In the genomic region with DNA sequence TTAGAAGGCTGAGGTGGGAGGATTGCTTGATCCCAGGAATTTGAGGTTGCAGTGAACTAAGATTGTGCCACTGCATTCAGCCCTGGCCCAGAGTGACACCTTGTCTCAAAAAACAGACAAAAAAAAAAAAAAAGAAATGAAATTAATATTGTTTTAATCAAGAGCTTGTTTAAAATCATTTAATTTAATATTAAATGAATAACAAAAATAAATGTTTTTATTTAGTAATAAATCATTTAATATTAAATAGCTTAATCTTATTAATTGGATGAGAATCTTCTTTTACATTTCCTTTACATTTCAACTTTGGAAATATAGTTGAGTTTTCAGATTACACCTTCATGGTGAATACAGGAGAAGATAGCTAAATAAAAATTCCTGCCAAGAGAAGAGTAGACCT, we compare ENCODE assay signal across 1 cellular context.
TF ChIP-seq lines count a peak whose summit lies in the region.

No MANE protein-coding gene starts in this region.

TF ChIP-seq in GM12878, 131 proteins besides CTCF, POLR2A, EP300 and RAD21:
- TF ChIP-seq, protein P1, sequence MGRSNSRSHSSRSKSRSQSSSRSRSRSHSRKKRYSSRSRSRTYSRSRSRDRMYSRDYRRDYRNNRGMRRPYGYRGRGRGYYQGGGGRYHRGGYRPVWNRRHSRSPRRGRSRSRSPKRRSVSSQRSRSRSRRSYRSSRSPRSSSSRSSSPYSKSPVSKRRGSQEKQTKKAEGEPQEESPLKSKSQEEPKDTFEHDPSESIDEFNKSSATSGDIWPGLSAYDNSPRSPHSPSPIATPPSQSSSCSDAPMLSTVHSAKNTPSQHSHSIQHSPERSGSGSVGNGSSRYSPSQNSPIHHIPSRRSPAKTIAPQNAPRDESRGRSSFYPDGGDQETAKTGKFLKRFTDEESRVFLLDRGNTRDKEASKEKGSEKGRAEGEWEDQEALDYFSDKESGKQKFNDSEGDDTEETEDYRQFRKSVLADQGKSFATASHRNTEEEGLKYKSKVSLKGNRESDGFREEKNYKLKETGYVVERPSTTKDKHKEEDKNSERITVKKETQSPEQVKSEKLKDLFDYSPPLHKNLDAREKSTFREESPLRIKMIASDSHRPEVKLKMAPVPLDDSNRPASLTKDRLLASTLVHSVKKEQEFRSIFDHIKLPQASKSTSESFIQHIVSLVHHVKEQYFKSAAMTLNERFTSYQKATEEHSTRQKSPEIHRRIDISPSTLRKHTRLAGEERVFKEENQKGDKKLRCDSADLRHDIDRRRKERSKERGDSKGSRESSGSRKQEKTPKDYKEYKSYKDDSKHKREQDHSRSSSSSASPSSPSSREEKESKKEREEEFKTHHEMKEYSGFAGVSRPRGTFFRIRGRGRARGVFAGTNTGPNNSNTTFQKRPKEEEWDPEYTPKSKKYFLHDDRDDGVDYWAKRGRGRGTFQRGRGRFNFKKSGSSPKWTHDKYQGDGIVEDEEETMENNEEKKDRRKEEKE (IDR thresholded peaks at IDR 0.05): no peak
- no peak for TF ChIP-seq MEF2A (IDR thresholded peaks at IDR 0.05; ENCODE audit: insufficient read depth, low read depth, low read length)
- TF ChIP-seq CREB1 (IDR thresholded peaks at IDR 0.05; ENCODE audit: low read depth): no peak
- TF ChIP-seq SIX5 (IDR thresholded peaks at IDR 0.05; ENCODE audit: low read depth, low read length, severe bottlenecking): no peak
- no peak for TF ChIP-seq MLLT1 (IDR thresholded peaks at IDR 0.05)
- TF ChIP-seq IKZF1 (conservative IDR thresholded peaks at IDR 0.05): no peak
- TF ChIP-seq EED (IDR thresholded peaks at IDR 0.05; ENCODE audit: low read depth): no peak
- TF ChIP-seq FOXK2 (IDR thresholded peaks at IDR 0.05): no peak
- TF ChIP-seq MEF2B (IDR thresholded peaks at IDR 0.05; ENCODE audit: partially characterized antibody, poor library complexity, severe bottlenecking): no peak
- TF ChIP-seq ATF3 (IDR thresholded peaks at IDR 0.05; ENCODE audit: borderline replicate concordance, extremely low read depth, low read depth, low read length): no peak
- no peak for TF ChIP-seq MXI1 (IDR thresholded peaks at IDR 0.05; ENCODE audit: low read depth, low read length)
